12 cellular contexts compared by ENCODE assay signal in genomic region chr5:157994271-157994691, GRCh38.
DNase-seq lines count a peak whose midpoint lies in the region; ATAC-seq and TF ChIP-seq lines count a peak whose summit lies in the region.
"Had no signal": no experiment of that assay in that cellular context is flagged by ENCODE, and none has a peak within 500 bp of the region (broad histone marks: within the 10 kb centered on the region; RNA-seq: fewer than 3 reads in every experiment).

No MANE protein-coding gene starts in this region.

- H4K91ac ChIP-seq in IMR-90 (ENCODE audit: insufficient read depth, low read depth, low read length) = no peak overlapping the region

- no peak overlapping the region for H3K27ac ChIP-seq in CD4-positive, alpha-beta T cell (ENCODE audit: low read depth, low read length)
- no peak overlapping the region for H3K27ac ChIP-seq in IMR-90 (ENCODE audit: insufficient read depth, low read length)
- H3K27ac ChIP-seq in SK-N-SH (ENCODE audit: low read depth in 2 of 2, low read length in 1 of 2) = no peak overlapping the region

- H3K27me3 ChIP-seq in CD4-positive, alpha-beta T cell (ENCODE audit: control insufficient read depth, insufficient read depth, low read length) = peaks cover 15% of the 10 kb centered on the region
- H3K27me3 ChIP-seq in IMR-90 (ENCODE audit: control insufficient read depth, insufficient read depth, low read length) = no peaks in the 10 kb centered on the region
- no peaks in the 10 kb centered on the region for H3K27me3 ChIP-seq in SK-N-SH (ENCODE audit: insufficient read depth)
- H3K27me3 ChIP-seq: esophagus squamous epithelium had no signal

- no peak overlapping the region for H3K18ac ChIP-seq in IMR-90 (ENCODE audit: low read depth, low read length)

- CTCF ChIA-PET in CD4-positive, alpha-beta T cell (lab: Charles Lee) = no interaction called here
- CTCF ChIA-PET in IMR-90 (lab: Yijun Ruan, JAX) (interaction anchor here (0.5 to 1.2 kb wide), 11 partner anchors 29 to 1985 kb away, joined by 3 to 7 read pairs (median 3); no protein-coding TSS in a partner anchor), SK-N-SH (lab: Yijun Ruan, JAX) (interaction anchor here (0.6 to 3.1 kb wide), 33 partner anchors 9 to 251 kb away, joined by 3 to 21 read pairs (median 5); partner anchors contain the start of genes CLINT1 and LSM11)

- POLR2A ChIA-PET in CD4-positive, alpha-beta T cell (lab: Charles Lee) = interaction anchor here (1.0 kb wide), 1 partner anchor 177 kb away, joined by 3 read pairs; no protein-coding TSS in a partner anchor
- POLR2A ChIA-PET in IMR-90 (lab: Charles Lee; ENCODE audit: unreplicated experiment) = no interaction called here
- POLR2A ChIA-PET in SK-N-SH (lab: Yijun Ruan, JAX) = interaction anchor here (1.0 kb wide), 1 partner anchor 44 kb away, joined by 3 read pairs; no protein-coding TSS in a partner anchor

- H2AK5ac ChIP-seq in IMR-90 (ENCODE audit: low read depth, low read length) = no peak overlapping the region

- H4K5ac ChIP-seq in IMR-90 (ENCODE audit: low read depth, low read length) = no peak overlapping the region

- TF ChIP-seq RAD21 in IMR-90 (IDR thresholded peaks at IDR 0.05; ENCODE audit: low read length) (no peak), SK-N-SH (IDR thresholded peaks at IDR 0.05; ENCODE audit: low read length) (no peak)

- H3K4me2 ChIP-seq in IMR-90 (ENCODE audit: low read depth, low read length) (no peak overlapping the region), SK-N-SH (no peak overlapping the region)

- H3K9me3 Mint-ChIP-seq in CD4-positive, alpha-beta T cell = no peaks in the 10 kb centered on the region
- no peaks in the 10 kb centered on the region for H3K9me3 Mint-ChIP-seq in activated T-helper 1 cell treated with anti-CD3 and anti-CD28 coated beads, Interleukin-12 subunit alpha, Interleukin-12 subunit beta, Interleukin-2, Interleukin-4 antibody, amounts not matched to agents 30 ng/mL and 10 ng/mL and 1 ng/mL, durations not matched to agents 14 hours and 24 hours and 36 hours
- H3K9me3 Mint-ChIP-seq: stimulated activated memory B cell treated with anti-CD40 and anti-IgM and Interleukin-4, amounts not matched to agents 10 μg/mL and 1 μg/mL and 100 μg/mL, for 72 hours had no signal

- no peak overlapping the region for H2AK9ac ChIP-seq in IMR-90 (replicated peaks; ENCODE audit: low read depth, low read length, poor library complexity)

- peaks cover 60% of the 10 kb centered on the region for H3K27me3 Mint-ChIP-seq in CD4-positive, alpha-beta T cell
- H3K27me3 Mint-ChIP-seq in activated T-helper 1 cell treated with anti-CD3 and anti-CD28 coated beads, Interleukin-12 subunit alpha, Interleukin-12 subunit beta, Interleukin-2, Interleukin-4 antibody, amounts not matched to agents 30 ng/mL and 10 ng/mL and 1 ng/mL, durations not matched to agents 14 hours and 24 hours and 36 hours (ENCODE audit: insufficient read depth) = peaks cover 38% of the 10 kb centered on the region

- no peak for TF ChIP-seq POLR2A in IMR-90 (IDR thresholded peaks at IDR 0.05; ENCODE audit: low read depth, low read length)

- no peak overlapping the region for H3K4me3 ChIP-seq in IMR-90 (ENCODE audit: insufficient read depth, low read depth, low read length)
- H3K4me3 ChIP-seq in SK-N-SH (ENCODE audit: low read depth in 2 of 2, low read length in 1 of 2) = no peak overlapping the region
- H3K4me3 ChIP-seq: esophagus squamous epithelium had no signal

- in situ Hi-C loops in IMR-90 (cut with MboI; ENCODE audit: low sequenced_read_pairs) = no loop called here

- no TSS peak for BruUV-seq in IMR-90 (replicated peaks; lab: Mats Ljungman, UMichigan)

- peak; percentile 81 for ATAC-seq in CD4-positive, alpha-beta T cell (ENCODE audit: poor library complexity)
- ATAC-seq in IMR-90 (ENCODE audit: low read depth) (no peak), GM21576 (IDR thresholded peaks at IDR 0.05; ENCODE audit: unreplicated experiment) (no peak)

- no peak overlapping the region for H3K9ac ChIP-seq in IMR-90 (ENCODE audit: low read depth, low read length)
- no peak overlapping the region for H3K9ac ChIP-seq in SK-N-SH

- H3K4me1 ChIP-seq in IMR-90 (ENCODE audit: control insufficient read depth, insufficient read depth, low read length) (no peaks in the 10 kb centered on the region), SK-N-SH (ENCODE audit: control insufficient read depth in 1 of 2, insufficient read depth in 2 of 2, low read depth in 1 of 2, low read length in 1 of 2) (no peaks in the 10 kb centered on the region)

- no peak overlapping the region for H2BK120ac ChIP-seq in IMR-90 (ENCODE audit: low read depth, low read length)

- H3F3A ChIP-seq in SK-N-SH (replicated peaks; ENCODE audit: insufficient read depth) = no peaks in the 10 kb centered on the region

- H3K23ac ChIP-seq in IMR-90 (ENCODE audit: low read depth, low read length) = no peak overlapping the region

- H3K56ac ChIP-seq in IMR-90 (ENCODE audit: extremely low read depth, insufficient read depth, low read length) = no peak overlapping the region

- no peaks in the 10 kb centered on the region for H3K79me2 ChIP-seq in SK-N-SH (ENCODE audit: insufficient read depth)

- TF ChIP-seq CTCF in CD4-positive, alpha-beta T cell (IDR thresholded peaks at IDR 0.05) = no peak
- TF ChIP-seq CTCF in IMR-90 (conservative IDR thresholded peaks at IDR 0.05; ENCODE audit: low read depth, low read length) = no peak
- no peak for TF ChIP-seq CTCF in SK-N-SH (IDR thresholded peaks at IDR 0.05)

- H2BK5ac ChIP-seq in IMR-90 (ENCODE audit: low read depth, low read length, poor library complexity, severe bottlenecking) = no peak overlapping the region

- H2BK15ac ChIP-seq in IMR-90 (ENCODE audit: low read depth, low read length) = no peak overlapping the region

- 73% methylated on average over 4 of the region's 6 CpGs; no CpG with 5 or more reads in 1 of the 2 experiments for WGBS in IMR-90 (ENCODE audit: extremely low coverage in 2 of 2, insufficient read length in 1 of 2), 2 experiments
- 78% methylated on average over 6 of the region's 6 CpGs for WGBS in SK-N-SH (ENCODE audit: low lambda C conversion rate)

- TF ChIP-seq EP300 in SK-N-SH (IDR thresholded peaks at IDR 0.05; ENCODE audit: borderline replicate concordance in 1 of 2, low read depth in 1 of 2, low read length in 1 of 2) = no peak

- H3K27ac Mint-ChIP-seq in CD4-positive, alpha-beta T cell = peak overlapping the region; percentile 1
- no peak overlapping the region for H3K27ac Mint-ChIP-seq in activated T-helper 1 cell treated with anti-CD3 and anti-CD28 coated beads, Interleukin-12 subunit alpha, Interleukin-12 subunit beta, Interleukin-2, Interleukin-4 antibody, amounts not matched to agents 30 ng/mL and 10 ng/mL and 1 ng/mL, durations not matched to agents 14 hours and 24 hours and 36 hours
- H3K27ac Mint-ChIP-seq: stimulated activated memory B cell treated with anti-CD40 and anti-IgM and Interleukin-4, amounts not matched to agents 10 μg/mL and 1 μg/mL and 100 μg/mL, for 72 hours had no signal

- H3K36me3 ChIP-seq in IMR-90 (ENCODE audit: control insufficient read depth, insufficient read depth, low read length) (no peaks in the 10 kb centered on the region), SK-N-SH (replicated peaks in 1 of 2; ENCODE audit: control insufficient read depth in 1 of 2, insufficient read depth in 2 of 2, low read length in 1 of 2) (no peaks in the 10 kb centered on the region)
- H3K36me3 ChIP-seq: esophagus squamous epithelium had no signal

- no peak overlapping the region for H3K14ac ChIP-seq in IMR-90 (replicated peaks; ENCODE audit: low read depth, low read length)

- H3K4ac ChIP-seq in IMR-90 (ENCODE audit: low read depth, low read length) = no peak overlapping the region

- H2AFZ ChIP-seq in IMR-90 (replicated peaks; ENCODE audit: low read length, poor library complexity) = peak overlapping the region; percentile 49
- no peak overlapping the region for H2AFZ ChIP-seq in SK-N-SH (ENCODE audit: low read depth)

- dilution Hi-C loops in IMR-90 (cut with HindIII; ENCODE audit: low sequenced_read_pairs, unreplicated experiment) = no loop called here

- H2BK20ac ChIP-seq in IMR-90 (ENCODE audit: low read depth, low read length) = no peak overlapping the region

- no peaks in the 10 kb centered on the region for H3K9me2 ChIP-seq in SK-N-SH

- no peaks in the 10 kb centered on the region for H3K36me3 Mint-ChIP-seq in CD4-positive, alpha-beta T cell (ENCODE audit: low read depth)
- peaks cover 1% of the 10 kb centered on the region for H3K36me3 Mint-ChIP-seq in activated T-helper 1 cell treated with anti-CD3 and anti-CD28 coated beads, Interleukin-12 subunit alpha, Interleukin-12 subunit beta, Interleukin-2, Interleukin-4 antibody, amounts not matched to agents 30 ng/mL and 10 ng/mL and 1 ng/mL, durations not matched to agents 14 hours and 24 hours and 36 hours (ENCODE audit: low read depth)
- H3K36me3 Mint-ChIP-seq: stimulated activated memory B cell treated with anti-CD40 and anti-IgM and Interleukin-4, amounts not matched to agents 10 μg/mL and 1 μg/mL and 100 μg/mL, for 72 hours had no signal

- H3K9me1 ChIP-seq in IMR-90 (ENCODE audit: insufficient read depth, low read length) = no peaks in the 10 kb centered on the region

- H3K79me1 ChIP-seq in IMR-90 (ENCODE audit: low read depth in 1 of 2, low read length in 2 of 2) = no peaks in the 10 kb centered on the region

- H4K20me1 ChIP-seq in IMR-90 (ENCODE audit: insufficient read depth, low read length) = no peaks in the 10 kb centered on the region
- no peaks in the 10 kb centered on the region for H4K20me1 ChIP-seq in SK-N-SH (ENCODE audit: insufficient read depth)

- H3K9me3 ChIP-seq in CD4-positive, alpha-beta T cell (ENCODE audit: control insufficient read depth, low read length) = no peaks in the 10 kb centered on the region
- H3K9me3 ChIP-seq in IMR-90 (ENCODE audit: control insufficient read depth, insufficient read depth, low read length) = no peaks in the 10 kb centered on the region
- H3K9me3 ChIP-seq in SK-N-SH = no peaks in the 10 kb centered on the region
- H3K9me3 ChIP-seq: esophagus squamous epithelium had no signal

- peaks cover 26% of the 10 kb centered on the region for H3K4me1 Mint-ChIP-seq in CD4-positive, alpha-beta T cell (ENCODE audit: low read depth)
- H3K4me1 Mint-ChIP-seq in activated T-helper 1 cell treated with anti-CD3 and anti-CD28 coated beads, Interleukin-12 subunit alpha, Interleukin-12 subunit beta, Interleukin-2, Interleukin-4 antibody, amounts not matched to agents 30 ng/mL and 10 ng/mL and 1 ng/mL, durations not matched to agents 14 hours and 24 hours and 36 hours (ENCODE audit: low read depth) = peaks cover 18% of the 10 kb centered on the region
- H3K4me1 Mint-ChIP-seq: stimulated activated memory B cell treated with anti-CD40 and anti-IgM and Interleukin-4, amounts not matched to agents 10 μg/mL and 1 μg/mL and 100 μg/mL, for 72 hours had no signal

- DNase-seq in CD4-positive, alpha-beta T cell = peak in 3 of 10 experiments; percentile 3 to 11 (median 8)
- DNase-seq in IMR-90 = no peak
- DNase-seq in activated T-helper 1 cell treated with anti-CD3 and anti-CD28 coated beads, Interleukin-12 subunit alpha, Interleukin-12 subunit beta, Interleukin-2, Interleukin-4 antibody, amounts not matched to agents 30 ng/mL and 10 ng/mL and 1 ng/mL, durations not matched to agents 14 hours and 24 hours and 36 hours (ENCODE audit: low spot score) = peak; percentile 28
- peak; percentile 58 for DNase-seq in myocyte (ENCODE audit: low read depth)
- no peak for DNase-seq in NCI-H345 treated with DMSO at 0.1 percent for 48 hours (lab: John Stamatoyannopoulos, UW; ENCODE audit: unreplicated experiment)
- no peak for DNase-seq in SK-N-SH
- no peak for DNase-seq in HK-2 (ENCODE audit: unreplicated experiment)
- DNase-seq: esophagus squamous epithelium, NCI-H1048, SIG-M5 had no signal

- intact Hi-C loops in CD4-positive, alpha-beta T cell (cut with DNase I, micrococcal nuclease) = loop anchor here in 1 of 2 experiments (2.0 kb wide), 2 partner anchors 175 to 231 kb away; no protein-coding TSS in a partner anchor
- intact Hi-C loops in IMR-90 (cut with micrococcal nuclease) = loop anchor here (2.0 kb wide), 1 partner anchor 177 kb away; no protein-coding TSS in a partner anchor
- intact Hi-C loops in activated T-helper 1 cell treated with anti-CD3 and anti-CD28 coated beads, Interleukin-12 subunit alpha, Interleukin-12 subunit beta, Interleukin-2, Interleukin-4 antibody, amounts not matched to agents 30 ng/mL and 10 ng/mL and 1 ng/mL, durations not matched to agents 14 hours and 24 hours and 36 hours (cut with micrococcal nuclease) = no loop called here

- no peak overlapping the region for H4K8ac ChIP-seq in IMR-90 (ENCODE audit: low read depth in 2 of 2, low read length in 2 of 2)

- peak overlapping the region; percentile 52 for H3K4me3 Mint-ChIP-seq in CD4-positive, alpha-beta T cell
- H3K4me3 Mint-ChIP-seq in activated T-helper 1 cell treated with anti-CD3 and anti-CD28 coated beads, Interleukin-12 subunit alpha, Interleukin-12 subunit beta, Interleukin-2, Interleukin-4 antibody, amounts not matched to agents 30 ng/mL and 10 ng/mL and 1 ng/mL, durations not matched to agents 14 hours and 24 hours and 36 hours = peak overlapping the region; percentile 19
- H3K4me3 Mint-ChIP-seq: stimulated activated memory B cell treated with anti-CD40 and anti-IgM and Interleukin-4, amounts not matched to agents 10 μg/mL and 1 μg/mL and 100 μg/mL, for 72 hours had no signal

Comparison
In these comparisons a context has a peak if more than half of its experiments do, and no peak if none do; other contexts are left out.
1. DNase-seq: peak in activated T-helper 1 cell treated with anti-CD3 and anti-CD28 coated beads, Interleukin-12 subunit alpha, Interleukin-12 subunit beta, Interleukin-2, Interleukin-4 antibody, amounts not matched to agents 30 ng/mL and 10 ng/mL and 1 ng/mL, durations not matched to agents 14 hours and 24 hours and 36 hours (single experiment) and myocyte (single experiment); none in IMR-90 (single experiment), NCI-H345 treated with DMSO at 0.1 percent for 48 hours (single experiment), SK-N-SH (single experiment) and HK-2 (single experiment).